Comparison of ENCODE assay signal across 22 cellular contexts in genomic region chr21:45303751-45304150, GRCh38. TPM values are rescaled to one million over a fixed set of nuclear protein-coding genes. Genes with fewer than 3 reads are reported as not detected.
DNase-seq lines count a peak whose midpoint lies in the region; ATAC-seq and TF ChIP-seq lines count a peak whose summit lies in the region.
"Had no signal": no experiment of that assay in that cellular context is flagged by ENCODE, and none has a peak within 500 bp of the region (broad histone marks: within the 10 kb centered on the region; RNA-seq: fewer than 3 reads in every experiment).

No MANE protein-coding gene starts in this region.

- H3K4me1 ChIP-seq in BLaER1 (peaks cover 87% of the 10 kb centered on the region), left ventricle myocardium inferior (peaks cover 76% of the 10 kb centered on the region), neuronal stem cell (ENCODE audit: control insufficient read depth in 2 of 2, insufficient read depth in 1 of 2, low read depth in 1 of 2, low read length in 2 of 2) (peaks cover 21 to 22% of the 10 kb centered on the region in 2 donors), A673 (ENCODE audit: insufficient read depth, low read length, poor library complexity, severe bottlenecking) (no peaks in the 10 kb centered on the region)
- H3K4me1 ChIP-seq in CD4-positive, alpha-beta memory T cell (ENCODE audit: insufficient read depth, low read length), result peaks cover 37% of the 10 kb centered on the region

- no peak overlapping the region for H3K4ac ChIP-seq in neuronal stem cell (ENCODE audit: low read length)

- no peak overlapping the region for H3K4me3 ChIP-seq in BLaER1
- H3K4me3 ChIP-seq in left ventricle myocardium inferior, result no peak overlapping the region
- H3K4me3 ChIP-seq in neuronal stem cell (ENCODE audit: low read length in 2 of 2), result no peak overlapping the region
- no peak overlapping the region for H3K4me3 ChIP-seq in CD4-positive, alpha-beta memory T cell (ENCODE audit: low read length in 2 of 2)
- no peak overlapping the region for H3K4me3 ChIP-seq in A673 (ENCODE audit: low read depth, low read length, poor library complexity, severe bottlenecking)
- H3K4me3 ChIP-seq: SK-N-MC had no signal

- H3K36me3 ChIP-seq in BLaER1, result no peaks in the 10 kb centered on the region
- H3K36me3 ChIP-seq in left ventricle myocardium inferior, result no peaks in the 10 kb centered on the region
- H3K36me3 ChIP-seq in neuronal stem cell (replicated peaks in 1 of 2; ENCODE audit: control insufficient read depth in 2 of 2, insufficient read depth in 2 of 2, low read length in 2 of 2), result no peaks in the 10 kb centered on the region
- H3K36me3 ChIP-seq in CD4-positive, alpha-beta memory T cell (ENCODE audit: insufficient read depth, low read length), result no peaks in the 10 kb centered on the region
- H3K36me3 ChIP-seq in A673 (ENCODE audit: insufficient read depth, low read length, poor library complexity, severe bottlenecking), result no peaks in the 10 kb centered on the region

- intact Hi-C loops in CD4-positive, alpha-beta T cell (cut with DNase I, micrococcal nuclease), result no loop called here
- intact Hi-C loops in left ventricle myocardium inferior (cut with micrococcal nuclease) (no loop called here), A673 (cut with micrococcal nuclease; ENCODE audit: unreplicated experiment) (no loop called here)
- intact Hi-C loops in CD4-positive, alpha-beta memory T cell (cut with micrococcal nuclease), result no loop called here

- H3K27ac Mint-ChIP-seq in CD4-positive, alpha-beta T cell, result peak overlapping the region; percentile 93
- peak overlapping the region in 3 of 7 donors; percentile 55 to 86 (median 70) for H3K27ac Mint-ChIP-seq in CD4-positive, alpha-beta memory T cell
- H3K27ac Mint-ChIP-seq: type B pancreatic cell had no signal

- H3K14ac ChIP-seq in neuronal stem cell (ENCODE audit: low read length), result peak overlapping the region; percentile 85

- WGBS in neuronal stem cell (ENCODE audit: extremely low coverage in 2 of 2, insufficient read length in 2 of 2, insufficient replicate concordance in 1 of 2), 2 donors, result no CpG with 5 or more reads among the region's 13 CpGs

- H3K9ac ChIP-seq in BLaER1, result no peak overlapping the region
- H3K9ac ChIP-seq in neuronal stem cell (ENCODE audit: low read depth, low read length, poor library complexity), result no peak overlapping the region

- no peaks in the 10 kb centered on the region for H3K9me3 Mint-ChIP-seq in CD4-positive, alpha-beta T cell
- no peaks in the 10 kb centered on the region for H3K9me3 Mint-ChIP-seq in CD4-positive, alpha-beta memory T cell
- H3K9me3 Mint-ChIP-seq: activated T-cell treated with anti-CD3 and anti-CD28 coated beads, Interleukin-2, amount 50 U/mL, for 4 hours; central memory CD8-positive, alpha-beta T cell; type B pancreatic cell had no signal

- no peak overlapping the region for H2AK5ac ChIP-seq in neuronal stem cell (ENCODE audit: low read depth, low read length)

- H3K4me3 Mint-ChIP-seq in CD4-positive, alpha-beta T cell, result no peak overlapping the region
- no peak overlapping the region for H3K4me3 Mint-ChIP-seq in CD4-positive, alpha-beta memory T cell
- H3K4me3 Mint-ChIP-seq: activated T-cell treated with anti-CD3 and anti-CD28 coated beads, Interleukin-2, amount 50 U/mL, for 4 hours; central memory CD8-positive, alpha-beta T cell; type B pancreatic cell had no signal

- no peak overlapping the region for H4K91ac ChIP-seq in neuronal stem cell (ENCODE audit: low read depth, low read length, poor library complexity)

- no peak overlapping the region for H3K27ac ChIP-seq in BLaER1
- H3K27ac ChIP-seq in CD4-positive, alpha-beta T cell (ENCODE audit: low read depth, low read length), result no peak overlapping the region
- peak overlapping the region; percentile 18 for H3K27ac ChIP-seq in left ventricle myocardium inferior (replicated peaks)
- H3K27ac ChIP-seq in neuronal stem cell (replicated peaks; ENCODE audit: low read length), result no peak overlapping the region
- H3K27ac ChIP-seq in CD4-positive, alpha-beta memory T cell (ENCODE audit: low read depth, low read length), result no peak overlapping the region
- H3K27ac ChIP-seq in A673 (ENCODE audit: low read depth, low read length, poor library complexity, severe bottlenecking), result no peak overlapping the region
- H3K27ac ChIP-seq: SK-N-MC had no signal

- ATAC-seq in CD4-positive, alpha-beta T cell (ENCODE audit: poor library complexity), result no peak
- ATAC-seq: activated T-cell treated with anti-CD3 and anti-CD28 coated beads, Interleukin-2, amount 50 U/mL, for 4 hours had no signal

- DNase-seq in CD4-positive, alpha-beta T cell, result no peak
- DNase-seq in left ventricle myocardium inferior (peak; percentile 15), neuronal stem cell (ENCODE audit: low spot score) (no peak), HuH-7 (ENCODE audit: low spot score) (no peak), DMS53 treated with DMSO at 0.1 percent for 48 hours (lab: John Stamatoyannopoulos, UW; ENCODE audit: unreplicated experiment) (no peak), A673 (ENCODE audit: low spot score) (no peak)
- DNase-seq in CD4-positive, alpha-beta memory T cell, result no peak
- DNase-seq: activated CD4-positive, alpha-beta T cell treated with anti-CD3 and anti-CD28 coated beads for 48 hours; activated T-cell treated with anti-CD3 and anti-CD28 coated beads, Interleukin-2, amount 50 U/mL, for 4 hours; GDM1; glutamatergic neuron; H7; Kasumi-1; midbrain; NCI-H1048; NCI-H187 treated with DMSO at 0.1 percent for 48 hours; NCI-H526; stimulated activated CD8-positive, alpha-beta memory T cell treated with anti-CD3 and anti-CD28 coated beads, Interleukin-4, amount 100 ng/mL, for 48 hours had no signal

- H2BK15ac ChIP-seq in neuronal stem cell (ENCODE audit: low read length), result no peak overlapping the region

- peak overlapping the region; percentile 87 for H3K4me2 ChIP-seq in BLaER1
- H3K4me2 ChIP-seq in neuronal stem cell (ENCODE audit: insufficient read depth, low read length, poor library complexity, severe bottlenecking), result no peak overlapping the region

- peak overlapping the region; percentile 95 for H2BK12ac ChIP-seq in neuronal stem cell (ENCODE audit: low read length)

- no peak overlapping the region for H2AFZ ChIP-seq in neuronal stem cell (ENCODE audit: low read length)

- peak overlapping the region; percentile 94 for H3K23ac ChIP-seq in neuronal stem cell (ENCODE audit: low read depth, low read length, poor library complexity)

- BruUV-seq in A673 (replicated peaks; lab: Mats Ljungman, UMichigan), result no TSS peak

- peaks cover 5% of the 10 kb centered on the region; the same call in 1 of the 2 replicates for H4K20me1 ChIP-seq in BLaER1

- H4K8ac ChIP-seq in neuronal stem cell (ENCODE audit: low read depth, low read length), result no peak overlapping the region

- H3K4me1 Mint-ChIP-seq in CD4-positive, alpha-beta T cell (ENCODE audit: low read depth), result peaks cover 23% of the 10 kb centered on the region
- peaks cover 0 to 4% (median 2%) of the 10 kb centered on the region in 4 donors for H3K4me1 Mint-ChIP-seq in CD4-positive, alpha-beta memory T cell

- peaks cover 3% of the 10 kb centered on the region for H3K79me1 ChIP-seq in neuronal stem cell (ENCODE audit: low read depth, low read length)

- H3K9me3 ChIP-seq in BLaER1 (no peaks in the 10 kb centered on the region), left ventricle myocardium inferior (replicated peaks) (no peaks in the 10 kb centered on the region), neuronal stem cell (replicated peaks in 1 of 2; ENCODE audit: control insufficient read depth in 2 of 2, insufficient read depth in 1 of 2, low read depth in 1 of 2, low read length in 2 of 2) (peaks cover 0 to 2% of the 10 kb centered on the region in 2 donors), A673 (ENCODE audit: low read depth, low read length, poor library complexity, severe bottlenecking) (no peaks in the 10 kb centered on the region)
- H3K9me3 ChIP-seq in CD4-positive, alpha-beta T cell (ENCODE audit: control insufficient read depth, low read length), result no peaks in the 10 kb centered on the region
- H3K9me3 ChIP-seq in CD4-positive, alpha-beta memory T cell (ENCODE audit: control insufficient read depth in 1 of 2, low read length in 2 of 2), result no peaks in the 10 kb centered on the region

- CTCF ChIA-PET in CD4-positive, alpha-beta T cell (lab: Charles Lee), result no interaction called here
- CTCF ChIA-PET in CD4-positive, alpha-beta memory T cell (lab: Charles Lee; ENCODE audit: partially characterized antibody), result no interaction called here
- CTCF ChIA-PET in A673 (lab: Charles Lee), result no interaction called here

- no peak overlapping the region for H3K18ac ChIP-seq in neuronal stem cell (ENCODE audit: low read length)

- no peaks in the 10 kb centered on the region for H3K36me3 Mint-ChIP-seq in CD4-positive, alpha-beta T cell (ENCODE audit: low read depth)
- H3K36me3 Mint-ChIP-seq in CD4-positive, alpha-beta memory T cell, result no peaks in the 10 kb centered on the region
- H3K36me3 Mint-ChIP-seq: type B pancreatic cell had no signal

- POLR2A ChIA-PET in CD4-positive, alpha-beta T cell (lab: Charles Lee), result interaction anchor here (1.3 kb wide), 1 partner anchor 19 kb away, joined by 5 read pairs; no protein-coding TSS in a partner anchor
- POLR2A ChIA-PET in CD4-positive, alpha-beta memory T cell (lab: Charles Lee; ENCODE audit: partially characterized antibody), result no interaction called here
- POLR2A ChIA-PET in A673 (lab: Charles Lee; ENCODE audit: low non-redundant PET), result no interaction called here

- peak overlapping the region; percentile 43 for H2BK5ac ChIP-seq in neuronal stem cell (ENCODE audit: low read length)

- no peaks in the 10 kb centered on the region for H3K27me3 Mint-ChIP-seq in CD4-positive, alpha-beta T cell
- peaks cover 0 to 3% of the 10 kb centered on the region in 2 donors for H3K27me3 Mint-ChIP-seq in CD4-positive, alpha-beta memory T cell
- H3K27me3 Mint-ChIP-seq: type B pancreatic cell had no signal

- peaks cover 8% of the 10 kb centered on the region; the same call in 1 of the 2 replicates for H3K27me3 ChIP-seq in BLaER1
- no peaks in the 10 kb centered on the region for H3K27me3 ChIP-seq in CD4-positive, alpha-beta T cell (ENCODE audit: control insufficient read depth, insufficient read depth, low read length)
- H3K27me3 ChIP-seq in left ventricle myocardium inferior (ENCODE audit: low read depth), result no peaks in the 10 kb centered on the region
- peaks cover 0 to 3% (median 0%) of the 10 kb centered on the region in 3 experiments for H3K27me3 ChIP-seq in neuronal stem cell (ENCODE audit: control insufficient read depth in 3 of 3, insufficient read depth in 3 of 3, low read depth in 1 of 3, low read length in 3 of 3)
- H3K27me3 ChIP-seq in CD4-positive, alpha-beta memory T cell (ENCODE audit: insufficient read depth, low read length), result no peaks in the 10 kb centered on the region
- H3K27me3 ChIP-seq in A673 (replicated peaks; ENCODE audit: insufficient read depth, low read depth, low read length, poor library complexity), result no peaks in the 10 kb centered on the region

- no peak overlapping the region for H2BK120ac ChIP-seq in neuronal stem cell (ENCODE audit: low read depth, low read length)

- TF ChIP-seq CTCF in CD4-positive, alpha-beta T cell (IDR thresholded peaks at IDR 0.05), result no peak
- TF ChIP-seq CTCF in left ventricle myocardium inferior (IDR thresholded peaks at IDR 0.05; ENCODE audit: borderline replicate concordance), result no peak
- no peak for TF ChIP-seq CTCF in A673 (conservative IDR thresholded peaks at IDR 0.05; ENCODE audit: low read depth, low read length)

RNA-seq across cellular contexts. Expression of gene POFUT2, which starts 16.1 kb away (rescaled TPM):
- total RNA-seq in CD4-positive, alpha-beta T cell, result 10 to 100 TPM; 56.6 to 57.2 TPM
- total RNA-seq in left ventricle myocardium inferior (20.9 TPM), A673 (2021) (25.1 and 29.5 TPM in 2 replicates)
- 33.3 TPM for polyA plus RNA-seq in neuronal stem cell (2013, experiment 1 of 2)
- 32.4 TPM for polyA plus RNA-seq in neuronal stem cell (2013, experiment 2 of 2)
- 10 to 100 TPM; 40.1 to 40.8 TPM for total RNA-seq in CD4-positive, alpha-beta memory T cell
- polyA plus RNA-seq in CD4-positive, alpha-beta memory T cell, result 1 to 10 TPM; 2.8 to 5.7 TPM
